In genomic region chr2:48519608-48520007, GRCh38 we compare ENCODE assay signal across 28 cellular contexts. TPM values are rescaled to one million over a fixed set of nuclear protein-coding genes. Genes with fewer than 3 reads are reported as not detected.
DNase-seq lines count a peak whose midpoint lies in the region; ATAC-seq and TF ChIP-seq lines count a peak whose summit lies in the region.
"Had no signal": no experiment of that assay in that cellular context is flagged by ENCODE, and none has a peak within 500 bp of the region (broad histone marks: within the 10 kb centered on the region; RNA-seq: fewer than 3 reads in every experiment).

No MANE protein-coding gene starts in this region.

- H3K36me3 ChIP-seq in OCI-LY7 (ENCODE audit: insufficient read depth, low read length) (peaks cover 52% of the 10 kb centered on the region), esophagus squamous epithelium (peaks cover 0 to 84% (median 4%) of the 10 kb centered on the region in 3 donors), sigmoid colon (peaks cover 0 to 9% (median 2%) of the 10 kb centered on the region in 4 donors), heart left ventricle (peaks cover 0 to 66% (median 38%) of the 10 kb centered on the region in 9 donors), PC-3 (ENCODE audit: low read depth, low read length) (no peaks in the 10 kb centered on the region)
- H3K36me3 ChIP-seq: neural progenitor cell, prostate gland had no signal

- no peak overlapping the region for H2AFZ ChIP-seq in OCI-LY7 (ENCODE audit: low read length)
- no peak overlapping the region for H2AFZ ChIP-seq in PC-3 (ENCODE audit: low read length)
- H2AFZ ChIP-seq: hepatocyte, neural progenitor cell had no signal

- DNase-seq in CMK (ENCODE audit: low read depth): peak; percentile 27
- peak; percentile 24 for DNase-seq in OCI-LY7 (ENCODE audit: low spot score)
- no peak for DNase-seq in esophagus squamous epithelium (lab: John Stamatoyannopoulos, UW)
- peak; percentile 86 for DNase-seq in sigmoid colon
- no peak for DNase-seq in activated naive CD4-positive, alpha-beta T cell treated with anti-CD3 and anti-CD28 coated beads, Interleukin-2, amount 10 ng/mL, durations not matched to agents 7 days and 5 days
- no peak for DNase-seq in heart left ventricle
- DNase-seq in PC-3: no peak
- no peak for DNase-seq in left cardiac atrium
- DNase-seq: ACHN; activated CD4-positive, CD25-positive, alpha-beta regulatory T cell treated with anti-CD3 and anti-CD28 coated beads, Interleukin-2, amount 50 U/mL, for 72 hours; activated CD8-positive, alpha-beta T cell treated with anti-CD3 and anti-CD28 coated beads, Interleukin-2, amount 10 ng/mL, durations not matched to agents 7 days and 5 days; activated naive CD4-positive, alpha-beta T cell; dermis blood vessel endothelial cell; HCEC 1CT; MM.1S; NCI-H1694 treated with DMSO at 0.1 percent for 48 hours; NCI-H2171 treated with DMSO at 0.1 percent for 48 hours; NCI-H69; stimulated activated CD4-positive, alpha-beta T cell treated with anti-CD3 and anti-CD28 coated beads, Interleukin-2, amount 100 ng/mL, for 48 hours; stimulated activated naive CD8-positive, alpha-beta T cell treated with anti-CD3 and anti-CD28 coated beads, Interleukin-15, Interleukin-2, amounts not matched to agents 100 U/mL and 50 U/mL, for 24 hours; upper lobe of left lung had no signal

- no peak for TF ChIP-seq CTCF in OCI-LY7 (conservative IDR thresholded peaks at IDR 0.05; ENCODE audit: low read length)
- TF ChIP-seq CTCF in esophagus squamous epithelium (IDR thresholded peaks at IDR 0.05): no peak
- no peak for TF ChIP-seq CTCF in sigmoid colon (IDR thresholded peaks at IDR 0.05)
- no peak for TF ChIP-seq CTCF in heart left ventricle (IDR thresholded peaks at IDR 0.05)
- TF ChIP-seq CTCF in PC-3 (conservative IDR thresholded peaks at IDR 0.05; ENCODE audit: low read depth, low read length): no peak

- no peaks in the 10 kb centered on the region for H3F3A ChIP-seq in PC-3 (ENCODE audit: low read length, unreplicated experiment)

- no peaks in the 10 kb centered on the region for H3K79me2 ChIP-seq in OCI-LY7 (ENCODE audit: insufficient read depth, low read depth, low read length)
- no peaks in the 10 kb centered on the region for H3K79me2 ChIP-seq in PC-3 (ENCODE audit: low read length)
- H3K79me2 ChIP-seq: hepatocyte had no signal

- H4K20me1 ChIP-seq in OCI-LY7 (ENCODE audit: insufficient read depth, low read length) (no peaks in the 10 kb centered on the region), PC-3 (ENCODE audit: low read length) (no peaks in the 10 kb centered on the region)

- H3K27ac ChIP-seq in OCI-LY7 (ENCODE audit: low read depth, low read length, poor library complexity, severe bottlenecking) (no peak overlapping the region), esophagus squamous epithelium (peak overlapping the region in 3 of 4 donors; percentile 45 to 67 (median 58)), sigmoid colon (peak overlapping the region in 3 of 4 donors; percentile 93 to 98 (median 95)), heart left ventricle (peak overlapping the region in 1 of 12 donors; percentile 90), PC-3 (ENCODE audit: low read length) (no peak overlapping the region)
- H3K27ac ChIP-seq: C4-2B, hepatocyte, neural progenitor cell, prostate gland, RWPE1, SK-N-MC, upper lobe of left lung had no signal

- CTCF ChIA-PET in OCI-LY7 (lab: Charles Lee; ENCODE audit: unreplicated experiment): no interaction called here
- CTCF ChIA-PET in activated naive CD4-positive, alpha-beta T cell treated with anti-CD3 and anti-CD28 coated beads, Interleukin-2, amount 10 ng/mL, durations not matched to agents 7 days and 5 days (lab: Charles Lee): no interaction called here
- CTCF ChIA-PET in PC-3 (lab: Charles Lee): no interaction called here

- no peaks in the 10 kb centered on the region for H3K9me2 ChIP-seq in OCI-LY7 (ENCODE audit: insufficient read depth, low read length)
- H3K9me2 ChIP-seq in PC-3 (replicated peaks; ENCODE audit: low read length): no peaks in the 10 kb centered on the region

- H3K27me3 Mint-ChIP-seq in activated naive CD4-positive, alpha-beta T cell treated with anti-CD3 and anti-CD28 coated beads, Interleukin-2, amount 10 ng/mL, durations not matched to agents 7 days and 5 days: no peaks in the 10 kb centered on the region

- WGBS in esophagus squamous epithelium, 2 donors: 83 to 84% methylated on average over 11 of the region's 11 CpGs
- 48 to 69% methylated on average over 11 of the region's 11 CpGs for WGBS in sigmoid colon, 2 donors
- 85 to 91% (median 87%) methylated on average over 11 of the region's 11 CpGs for WGBS in heart left ventricle, 4 donors

- intact Hi-C loops in OCI-LY7 (cut with micrococcal nuclease; ENCODE audit: unreplicated experiment): no loop called here
- intact Hi-C loops in esophagus squamous epithelium (cut with DNase I): no loop called here
- intact Hi-C loops in sigmoid colon (cut with DNase I): loop anchor here (2.0 kb wide), 1 partner anchor 37 kb away; no protein-coding TSS in a partner anchor
- intact Hi-C loops in heart left ventricle (cut with DNase I): loop anchor here in 1 of 10 donors (10.0 kb wide), 1 partner anchor 65 kb away; no protein-coding TSS in a partner anchor
- intact Hi-C loops in PC-3 (cut with micrococcal nuclease): no loop called here
- intact Hi-C loops in left cardiac atrium (cut with DNase I): no loop called here

- H3K9me3 Mint-ChIP-seq in activated naive CD4-positive, alpha-beta T cell treated with anti-CD3 and anti-CD28 coated beads, Interleukin-2, amount 10 ng/mL, durations not matched to agents 7 days and 5 days: no peaks in the 10 kb centered on the region
- H3K9me3 Mint-ChIP-seq: neural progenitor cell had no signal

- no peak overlapping the region for H3K4me3 Mint-ChIP-seq in activated naive CD4-positive, alpha-beta T cell treated with anti-CD3 and anti-CD28 coated beads, Interleukin-2, amount 10 ng/mL, durations not matched to agents 7 days and 5 days
- H3K4me3 Mint-ChIP-seq: activated CD8-positive, alpha-beta T cell treated with anti-CD3 and anti-CD28 coated beads, Interleukin-2, amount 10 ng/mL, durations not matched to agents 7 days and 5 days; neural progenitor cell had no signal

- ATAC-seq in heart left ventricle (no peak), PC-3 (no peak), left cardiac atrium (no peak)
- ATAC-seq: activated CD8-positive, alpha-beta T cell treated with anti-CD3 and anti-CD28 coated beads, Interleukin-2, amount 10 ng/mL, durations not matched to agents 7 days and 5 days; stimulated activated naive CD8-positive, alpha-beta T cell treated with anti-CD3 and anti-CD28 coated beads, Interleukin-15, Interleukin-2, amounts not matched to agents 100 U/mL and 50 U/mL, for 24 hours had no signal

- H3K9me3 ChIP-seq in OCI-LY7 (ENCODE audit: low read length) (no peaks in the 10 kb centered on the region), esophagus squamous epithelium (no peaks in the 10 kb centered on the region), sigmoid colon (no peaks in the 10 kb centered on the region), heart left ventricle (no peaks in the 10 kb centered on the region), PC-3 (ENCODE audit: low read length) (no peaks in the 10 kb centered on the region)
- H3K9me3 ChIP-seq: prostate gland, upper lobe of left lung had no signal

- H3K36me3 Mint-ChIP-seq in activated naive CD4-positive, alpha-beta T cell treated with anti-CD3 and anti-CD28 coated beads, Interleukin-2, amount 10 ng/mL, durations not matched to agents 7 days and 5 days: peaks cover 51% of the 10 kb centered on the region

- H3K27me3 ChIP-seq in esophagus squamous epithelium: no peaks in the 10 kb centered on the region
- H3K27me3 ChIP-seq in sigmoid colon: no peaks in the 10 kb centered on the region
- H3K27me3 ChIP-seq in heart left ventricle: no peaks in the 10 kb centered on the region
- H3K27me3 ChIP-seq in PC-3 (ENCODE audit: low read length): no peaks in the 10 kb centered on the region
- H3K27me3 ChIP-seq: hepatocyte, neural progenitor cell, upper lobe of left lung had no signal

- no peak overlapping the region for H3K9ac ChIP-seq in PC-3 (ENCODE audit: low read length)
- H3K9ac ChIP-seq: neural progenitor cell had no signal

- no peak overlapping the region for H3K4me3 ChIP-seq in OCI-LY7 (ENCODE audit: low read depth, low read length, poor library complexity, severe bottlenecking)
- no peak overlapping the region for H3K4me3 ChIP-seq in esophagus squamous epithelium
- H3K4me3 ChIP-seq in sigmoid colon: no peak overlapping the region
- no peak overlapping the region for H3K4me3 ChIP-seq in heart left ventricle
- no peak overlapping the region for H3K4me3 ChIP-seq in PC-3 (ENCODE audit: low read length)
- H3K4me3 ChIP-seq: hepatocyte, neural progenitor cell, prostate gland, SK-N-MC, skin epidermis, upper lobe of left lung had no signal

- TF ChIP-seq EP300 in sigmoid colon (IDR thresholded peaks at IDR 0.05): no peak

- TF ChIP-seq POLR2A in esophagus squamous epithelium (IDR thresholded peaks at IDR 0.05): no peak
- TF ChIP-seq POLR2A in sigmoid colon (IDR thresholded peaks at IDR 0.05): no peak
- TF ChIP-seq POLR2A in heart left ventricle (IDR thresholded peaks at IDR 0.05): no peak

- H3K4me1 ChIP-seq in OCI-LY7 (ENCODE audit: insufficient read depth, low read length, poor library complexity, severe bottlenecking) (peaks cover 7% of the 10 kb centered on the region), esophagus squamous epithelium (peaks cover 0 to 5% (median 0%) of the 10 kb centered on the region in 3 donors), sigmoid colon (peaks cover 0 to 49% (median 33%) of the 10 kb centered on the region in 4 donors), heart left ventricle (peaks cover 0 to 12% (median 6%) of the 10 kb centered on the region in 12 donors), PC-3 (ENCODE audit: insufficient read depth, low read length) (no peaks in the 10 kb centered on the region)
- H3K4me1 ChIP-seq: neural progenitor cell, prostate gland had no signal

- no peaks in the 10 kb centered on the region for H3K4me1 Mint-ChIP-seq in activated naive CD4-positive, alpha-beta T cell treated with anti-CD3 and anti-CD28 coated beads, Interleukin-2, amount 10 ng/mL, durations not matched to agents 7 days and 5 days

- H3K4me2 ChIP-seq in OCI-LY7 (ENCODE audit: low read length): peak overlapping the region; percentile 26; the same call in 1 of the 2 replicates
- no peak overlapping the region for H3K4me2 ChIP-seq in PC-3 (ENCODE audit: low read length)
- H3K4me2 ChIP-seq: hepatocyte, neural progenitor cell had no signal

- no peak overlapping the region for H3K27ac Mint-ChIP-seq in activated naive CD4-positive, alpha-beta T cell treated with anti-CD3 and anti-CD28 coated beads, Interleukin-2, amount 10 ng/mL, durations not matched to agents 7 days and 5 days
- H3K27ac Mint-ChIP-seq: activated CD8-positive, alpha-beta T cell treated with anti-CD3 and anti-CD28 coated beads, Interleukin-2, amount 10 ng/mL, durations not matched to agents 7 days and 5 days; neural progenitor cell had no signal

- no TSS peak for BruUV-seq in OCI-LY7 (replicated peaks; lab: Mats Ljungman, UMichigan)
- no TSS peak for BruUV-seq in PC-3 (replicated peaks; lab: Mats Ljungman, UMichigan)

- POLR2A ChIA-PET in OCI-LY7 (lab: Charles Lee) (no interaction called here), PC-3 (lab: Charles Lee; ENCODE audit: unreplicated experiment) (no interaction called here)

RNA-seq across cellular contexts. Expression of gene STON1, which starts 10.3 kb away (rescaled TPM):
- total RNA-seq in OCI-LY7 (2014; rRNA removed; shearing (Covaris generic)): 0.18 and 0.88 TPM in 2 replicates
- total RNA-seq in OCI-LY7 (2022) (0.51 and 0.96 TPM in 2 replicates), esophagus squamous epithelium (10 to 100 TPM in 1 of 4 donors, 1 to 10 TPM in 3; 2.0 to 37.2 (median 6.9) TPM), sigmoid colon (100 to 1,000 TPM; 121 to 218 (median 188) TPM), heart left ventricle (1 to 10 TPM; 2.8 to 8.6 (median 4.6) TPM), PC-3 (2014; rRNA removed) (1.2 TPM in 2 replicates), left cardiac atrium (10 to 100 TPM; 16.7 to 19.1 TPM)
- polyA plus RNA-seq in sigmoid colon (1 to 10 TPM; 1.8 to 6.1 (median 1.8) TPM), heart left ventricle (1 to 10 TPM; 2.6 TPM)

Comparison
In these comparisons a context has a peak if more than half of its experiments do, and no peak if none do; other contexts are left out.
1. DNase-seq: peak in CMK (single experiment), OCI-LY7 (single experiment) and sigmoid colon (single experiment); none in esophagus squamous epithelium (single experiment), activated naive CD4-positive, alpha-beta T cell treated with anti-CD3 and anti-CD28 coated beads, Interleukin-2, amount 10 ng/mL, durations not matched to agents 7 days and 5 days (single experiment), heart left ventricle (0 of 5), PC-3 (single experiment) and left cardiac atrium (single experiment).
2. H3K27ac ChIP-seq: peak in esophagus squamous epithelium (3 of 4) and sigmoid colon (3 of 4); none in OCI-LY7 (single experiment) and PC-3 (single experiment).